Comparison of ENCODE assay signal across 28 cellular contexts in the genomic region with DNA sequence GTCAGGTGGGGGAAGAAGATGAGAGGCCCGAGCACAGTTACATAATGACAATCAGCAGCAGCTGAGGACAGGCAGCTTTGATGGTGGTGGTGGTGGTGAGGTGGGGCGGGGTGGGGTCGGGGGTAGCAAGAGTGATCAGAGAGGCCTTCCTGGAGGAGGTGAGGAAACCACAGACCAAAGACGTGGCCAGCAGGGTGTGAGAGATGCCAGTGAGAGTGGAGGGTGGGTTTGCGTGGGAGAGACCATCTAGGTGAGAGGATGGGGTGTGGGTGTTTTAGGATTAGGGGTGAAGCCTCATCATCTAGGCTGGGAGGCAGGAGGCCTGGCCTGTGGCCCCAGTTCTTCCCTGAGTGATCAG.
A peak's percentile ranks its signal among the peaks of the same experiment; 100 is the strongest.
DNase-seq lines count a peak whose midpoint lies in the region; ATAC-seq and TF ChIP-seq lines count a peak whose summit lies in the region.
"Had no signal": no experiment of that assay in that cellular context is flagged by ENCODE, and none has a peak within 500 bp of the region (broad histone marks: within the 10 kb centered on the region; RNA-seq: fewer than 3 reads in every experiment).

No MANE protein-coding gene starts in this region.

- H4K20me1 ChIP-seq in OCI-LY7 (ENCODE audit: insufficient read depth, low read length) = no peaks in the 10 kb centered on the region

- peaks cover 34 to 46% of the 10 kb centered on the region in 2 donors for H3K4me1 Mint-ChIP-seq in natural killer cell treated with Interleukin-12 subunit alpha and Interleukin-12 subunit beta and Interleukin-15 and Interleukin-18, amount 100 ng/mL, for 72 hours (ENCODE audit: low read depth in 2 of 2)
- H3K4me1 Mint-ChIP-seq: brain had no signal

- H3K4me1 ChIP-seq in SJCRH30 (no peaks in the 10 kb centered on the region), uterus (no peaks in the 10 kb centered on the region), OCI-LY7 (ENCODE audit: insufficient read depth, low read length, poor library complexity, severe bottlenecking) (no peaks in the 10 kb centered on the region)
- H3K4me1 ChIP-seq: heart left ventricle, tibial nerve had no signal

- intact Hi-C loops in uterus (cut with DNase I; ENCODE audit: low total_unique reads) (no loop called here), OCI-LY7 (cut with micrococcal nuclease; ENCODE audit: unreplicated experiment) (no loop called here)

- H3K4me3 Mint-ChIP-seq in natural killer cell treated with Interleukin-12 subunit alpha and Interleukin-12 subunit beta and Interleukin-15 and Interleukin-18, amount 100 ng/mL, for 72 hours = peak overlapping the region; percentile 53
- H3K4me3 Mint-ChIP-seq: brain had no signal

- no peak overlapping the region for H3K4me2 ChIP-seq in OCI-LY7 (ENCODE audit: low read length)

- H3K79me2 ChIP-seq in OCI-LY7 (ENCODE audit: insufficient read depth, low read depth, low read length) = no peaks in the 10 kb centered on the region

- H3K4me3 ChIP-seq in SJCRH30 = no peak overlapping the region
- H3K4me3 ChIP-seq in uterus = no peak overlapping the region
- no peak overlapping the region for H3K4me3 ChIP-seq in OCI-LY7 (ENCODE audit: low read depth, low read length, poor library complexity, severe bottlenecking)
- H3K4me3 ChIP-seq: GM23248, heart left ventricle, skin epidermis, tibial nerve had no signal

- DNase-seq in NK-92 treated with Interleukin-12 subunit alpha and Interleukin-12 subunit beta, amount 100 ng/mL, for 24 hours (lab: John Stamatoyannopoulos, UW) = peak; percentile 65
- no peak for DNase-seq in NK-92 (lab: John Stamatoyannopoulos, UW; ENCODE audit: unreplicated experiment)
- DNase-seq in stimulated activated naive CD4-positive, alpha-beta T cell treated with Interleukin-2 at 50 U/mL for 16 hours (lab: John Stamatoyannopoulos, UW) = peak; percentile 6
- no peak for DNase-seq in stimulated activated naive CD4-positive, alpha-beta T cell (lab: John Stamatoyannopoulos, UW)
- DNase-seq in natural killer cell treated with Interleukin-12 subunit alpha and Interleukin-12 subunit beta and Interleukin-15 and Interleukin-18, amount 100 ng/mL, for 72 hours (ENCODE audit: low spot score) = no peak
- DNase-seq in SJCRH30 = no peak
- DNase-seq in uterus = no peak
- no peak for DNase-seq in OCI-LY7 (ENCODE audit: low spot score)
- DNase-seq: DMS153; effector CD8-positive, alpha-beta T cell; erythroblast; foreskin fibroblast; GM23248; left cardiac atrium; mesenchymal stem cell; NCI-H2081; NCI-H226; occipital lobe; PC-3; Right ventricle myocardium superior; T-helper 9 cell had no signal

- H3K9me2 ChIP-seq in OCI-LY7 (ENCODE audit: insufficient read depth, low read length) = no peaks in the 10 kb centered on the region

- no peaks in the 10 kb centered on the region for H3K9me3 Mint-ChIP-seq in natural killer cell treated with Interleukin-12 subunit alpha and Interleukin-12 subunit beta and Interleukin-15 and Interleukin-18, amount 100 ng/mL, for 72 hours
- H3K9me3 Mint-ChIP-seq: activated T-helper 2 cell treated with anti-CD3 and anti-CD28 coated beads, Interferon-gamma antibody, Interleukin-2, Interleukin-4, amounts not matched to agents 10 μg/mL and 5 μg/mL and 100 μg/mL, durations not matched to agents 14 hours and 24 hours and 36 hours; CD8-positive, alpha-beta memory T cell had no signal

- BruUV-seq in OCI-LY7 (replicated peaks; lab: Mats Ljungman, UMichigan) = no TSS peak

- H3K36me3 Mint-ChIP-seq in natural killer cell treated with Interleukin-12 subunit alpha and Interleukin-12 subunit beta and Interleukin-15 and Interleukin-18, amount 100 ng/mL, for 72 hours = no peaks in the 10 kb centered on the region
- H3K36me3 Mint-ChIP-seq: brain; CD8-positive, alpha-beta memory T cell had no signal

- no peak for TF ChIP-seq POLR2A in uterus (IDR thresholded peaks at IDR 0.05)

- H3K36me3 ChIP-seq in SJCRH30 (no peaks in the 10 kb centered on the region), uterus (no peaks in the 10 kb centered on the region), OCI-LY7 (ENCODE audit: insufficient read depth, low read length) (no peaks in the 10 kb centered on the region)
- H3K36me3 ChIP-seq: heart left ventricle, tibial nerve had no signal

- H3K27ac Mint-ChIP-seq in natural killer cell treated with Interleukin-12 subunit alpha and Interleukin-12 subunit beta and Interleukin-15 and Interleukin-18, amount 100 ng/mL, for 72 hours = peak overlapping the region; percentile 44 to 76
- H3K27ac Mint-ChIP-seq: brain had no signal

- peak; percentile 63 to 65 for ATAC-seq in natural killer cell treated with Interleukin-12 subunit alpha and Interleukin-12 subunit beta and Interleukin-15 and Interleukin-18, amount 100 ng/mL, for 72 hours
- ATAC-seq: heart left ventricle, left cardiac atrium, PC-3 had no signal

- peaks cover 28 to 42% of the 10 kb centered on the region in 2 donors for H3K27me3 Mint-ChIP-seq in natural killer cell treated with Interleukin-12 subunit alpha and Interleukin-12 subunit beta and Interleukin-15 and Interleukin-18, amount 100 ng/mL, for 72 hours

- peaks cover 6% of the 10 kb centered on the region; the same call in 1 of the 2 replicates for H3K27me3 ChIP-seq in SJCRH30
- H3K27me3 ChIP-seq in uterus = no peaks in the 10 kb centered on the region
- H3K27me3 ChIP-seq: tibial nerve had no signal

- CTCF ChIA-PET in OCI-LY7 (lab: Charles Lee; ENCODE audit: unreplicated experiment) = no interaction called here

- no peaks in the 10 kb centered on the region for H3K9me3 ChIP-seq in SJCRH30 (replicated peaks)
- no peaks in the 10 kb centered on the region for H3K9me3 ChIP-seq in uterus
- no peaks in the 10 kb centered on the region for H3K9me3 ChIP-seq in OCI-LY7 (ENCODE audit: low read length)
- H3K9me3 ChIP-seq: heart left ventricle, tibial nerve had no signal

- H2AFZ ChIP-seq in OCI-LY7 (ENCODE audit: low read length) = no peak overlapping the region
- H2AFZ ChIP-seq: GM23248 had no signal

- POLR2A ChIA-PET in OCI-LY7 (lab: Charles Lee) = no interaction called here

- no peak for TF ChIP-seq CTCF in uterus (IDR thresholded peaks at IDR 0.05)
- no peak for TF ChIP-seq CTCF in OCI-LY7 (conservative IDR thresholded peaks at IDR 0.05; ENCODE audit: low read length)

- H3K27ac ChIP-seq in SJCRH30 (no peak overlapping the region), uterus (no peak overlapping the region), OCI-LY7 (ENCODE audit: low read depth, low read length, poor library complexity, severe bottlenecking) (no peak overlapping the region)
- H3K27ac ChIP-seq: 22Rv1, GM23248, heart left ventricle, skin epidermis, tibial nerve had no signal

Comparison
In these comparisons a context has a peak if more than half of its experiments do, and no peak if none do; other contexts are left out.
1. DNase-seq: peak in NK-92 treated with Interleukin-12 subunit alpha and Interleukin-12 subunit beta, amount 100 ng/mL, for 24 hours (single experiment) and stimulated activated naive CD4-positive, alpha-beta T cell treated with Interleukin-2 at 50 U/mL for 16 hours (single experiment); none in NK-92 (single experiment), stimulated activated naive CD4-positive, alpha-beta T cell (0 of 6), natural killer cell treated with Interleukin-12 subunit alpha and Interleukin-12 subunit beta and Interleukin-15 and Interleukin-18, amount 100 ng/mL, for 72 hours (single experiment), SJCRH30 (0 of 2), uterus (0 of 2) and OCI-LY7 (single experiment).